ENCODE assay signal across 2 cellular contexts in the genomic region with DNA sequence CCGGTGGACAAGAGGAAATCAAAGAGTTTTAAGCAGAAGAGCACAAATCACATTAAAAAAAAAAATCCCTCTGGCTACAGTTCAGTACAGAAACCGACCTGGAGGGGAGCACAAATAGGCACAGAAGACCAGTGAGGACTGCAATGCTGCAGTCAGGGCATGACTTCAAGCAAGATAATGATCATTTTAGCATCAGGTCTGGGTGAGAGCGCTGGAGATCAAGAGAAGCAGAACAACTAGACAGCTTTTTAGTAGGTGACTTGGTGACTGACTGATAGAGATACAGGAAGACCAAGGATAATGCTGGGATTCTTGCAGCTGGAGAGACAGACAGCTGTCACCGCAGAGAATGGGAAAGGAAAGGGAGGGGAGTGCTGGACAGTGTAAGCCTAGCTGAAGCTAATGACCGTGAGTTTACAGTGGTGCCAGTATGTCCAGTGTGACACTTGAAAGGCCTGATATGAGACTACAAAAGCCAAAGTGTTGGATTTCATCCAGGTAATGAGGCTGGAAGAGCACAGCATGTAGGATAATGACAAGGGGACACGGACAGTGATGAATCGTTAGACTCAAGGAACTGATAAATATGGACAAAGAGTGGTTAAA.
TF ChIP-seq lines count a peak whose summit lies in the region.

No MANE protein-coding gene starts in this region.

TF ChIP-seq in K562, 482 proteins besides CTCF, POLR2A, EP300 and RAD21:
- no peak for TF ChIP-seq HNRNPK (IDR thresholded peaks at IDR 0.05; ENCODE audit: low read depth, low read length, poor library complexity, severe bottlenecking)
- TF ChIP-seq, protein P1, sequence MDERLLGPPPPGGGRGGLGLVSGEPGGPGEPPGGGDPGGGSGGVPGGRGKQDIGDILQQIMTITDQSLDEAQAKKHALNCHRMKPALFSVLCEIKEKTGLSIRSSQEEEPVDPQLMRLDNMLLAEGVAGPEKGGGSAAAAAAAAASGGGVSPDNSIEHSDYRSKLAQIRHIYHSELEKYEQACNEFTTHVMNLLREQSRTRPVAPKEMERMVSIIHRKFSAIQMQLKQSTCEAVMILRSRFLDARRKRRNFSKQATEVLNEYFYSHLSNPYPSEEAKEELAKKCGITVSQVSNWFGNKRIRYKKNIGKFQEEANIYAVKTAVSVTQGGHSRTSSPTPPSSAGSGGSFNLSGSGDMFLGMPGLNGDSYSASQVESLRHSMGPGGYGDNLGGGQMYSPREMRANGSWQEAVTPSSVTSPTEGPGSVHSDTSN (CRISPR knock-in tag; IDR thresholded peaks at IDR 0.05; ENCODE audit: low read depth): no peak
- TF ChIP-seq, protein P1 (tag; conservative IDR thresholded peaks at IDR 0.05; ENCODE audit: low read depth): peak; percentile 35
- no peak for TF ChIP-seq ZNF274 (IDR thresholded peaks at IDR 0.05; ENCODE audit: borderline replicate concordance, low read depth, low read length)
- no peak for TF ChIP-seq ZBTB17 (CRISPR knock-in tag; IDR thresholded peaks at IDR 0.05)
- TF ChIP-seq DIDO1 (tag; IDR thresholded peaks at IDR 0.05; ENCODE audit: low read depth): no peak
- no peak for TF ChIP-seq GATAD2A (IDR thresholded peaks at IDR 0.05)
- TF ChIP-seq TAF7 (tag; IDR thresholded peaks at IDR 0.05): no peak
- 0 out of 2 replicates have a peak, but pooled peaks have one; percentile 12 for TF ChIP-seq CTBP1 (IDR thresholded peaks at IDR 0.05; ENCODE audit: borderline replicate concordance)
- no peak for TF ChIP-seq TEAD1 (CRISPR knock-in tag; IDR thresholded peaks at IDR 0.05)
- no peak for TF ChIP-seq ETV1 (tag; conservative IDR thresholded peaks at IDR 0.05; ENCODE audit: low read depth)
- TF ChIP-seq, protein P2, sequence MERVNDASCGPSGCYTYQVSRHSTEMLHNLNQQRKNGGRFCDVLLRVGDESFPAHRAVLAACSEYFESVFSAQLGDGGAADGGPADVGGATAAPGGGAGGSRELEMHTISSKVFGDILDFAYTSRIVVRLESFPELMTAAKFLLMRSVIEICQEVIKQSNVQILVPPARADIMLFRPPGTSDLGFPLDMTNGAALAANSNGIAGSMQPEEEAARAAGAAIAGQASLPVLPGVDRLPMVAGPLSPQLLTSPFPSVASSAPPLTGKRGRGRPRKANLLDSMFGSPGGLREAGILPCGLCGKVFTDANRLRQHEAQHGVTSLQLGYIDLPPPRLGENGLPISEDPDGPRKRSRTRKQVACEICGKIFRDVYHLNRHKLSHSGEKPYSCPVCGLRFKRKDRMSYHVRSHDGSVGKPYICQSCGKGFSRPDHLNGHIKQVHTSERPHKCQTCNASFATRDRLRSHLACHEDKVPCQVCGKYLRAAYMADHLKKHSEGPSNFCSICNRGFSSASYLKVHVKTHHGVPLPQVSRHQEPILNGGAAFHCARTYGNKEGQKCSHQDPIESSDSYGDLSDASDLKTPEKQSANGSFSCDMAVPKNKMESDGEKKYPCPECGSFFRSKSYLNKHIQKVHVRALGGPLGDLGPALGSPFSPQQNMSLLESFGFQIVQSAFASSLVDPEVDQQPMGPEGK (CRISPR knock-in tag; IDR thresholded peaks at IDR 0.05; ENCODE audit: borderline replicate concordance): no peak
- TF ChIP-seq CBFA2T3 (IDR thresholded peaks at IDR 0.05): peak; percentile 32; the same call in 1 of the 2 replicates
- no peak for TF ChIP-seq CREM (IDR thresholded peaks at IDR 0.05; ENCODE audit: low read depth)
- no peak for TF ChIP-seq MYC (IDR thresholded peaks at IDR 0.05; ENCODE audit: low read depth, low read length)
- no peak for TF ChIP-seq MYC (CRISPR knock-in tag; IDR thresholded peaks at IDR 0.05; ENCODE audit: borderline replicate concordance, low read depth)
- no peak for TF ChIP-seq MCM7 (IDR thresholded peaks at IDR 0.05)
- no peak for TF ChIP-seq MYBL2 (IDR thresholded peaks at IDR 0.05; ENCODE audit: low read depth)
- TF ChIP-seq MYBL2 (CRISPR knock-in tag; IDR thresholded peaks at IDR 0.05; ENCODE audit: borderline replicate concordance): no peak
- no peak for TF ChIP-seq MTA1 (IDR thresholded peaks at IDR 0.05; ENCODE audit: borderline replicate concordance)
- peak; percentile 49 for TF ChIP-seq MEIS2 (IDR thresholded peaks at IDR 0.05; ENCODE audit: partially characterized antibody)
- TF ChIP-seq MAFF (IDR thresholded peaks at IDR 0.05; ENCODE audit: low read length): no peak
- TF ChIP-seq RBBP5 (IDR thresholded peaks at IDR 0.05; ENCODE audit: borderline replicate concordance, insufficient read depth, low read length, poor library complexity, severe bottlenecking): no peak
- TF ChIP-seq, protein P3, sequence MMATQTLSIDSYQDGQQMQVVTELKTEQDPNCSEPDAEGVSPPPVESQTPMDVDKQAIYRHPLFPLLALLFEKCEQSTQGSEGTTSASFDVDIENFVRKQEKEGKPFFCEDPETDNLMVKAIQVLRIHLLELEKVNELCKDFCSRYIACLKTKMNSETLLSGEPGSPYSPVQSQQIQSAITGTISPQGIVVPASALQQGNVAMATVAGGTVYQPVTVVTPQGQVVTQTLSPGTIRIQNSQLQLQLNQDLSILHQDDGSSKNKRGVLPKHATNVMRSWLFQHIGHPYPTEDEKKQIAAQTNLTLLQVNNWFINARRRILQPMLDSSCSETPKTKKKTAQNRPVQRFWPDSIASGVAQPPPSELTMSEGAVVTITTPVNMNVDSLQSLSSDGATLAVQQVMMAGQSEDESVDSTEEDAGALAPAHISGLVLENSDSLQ (IDR thresholded peaks at IDR 0.05): peak; percentile 60; the same call in 1 of the 2 replicates
- peak; percentile 28; the same call in 1 of the 2 replicates for TF ChIP-seq NFIC (IDR thresholded peaks at IDR 0.05)
TF ChIP-seq in K562: peak in this region for 6.

TF ChIP-seq in GM23338, 12 proteins besides CTCF, POLR2A, EP300 and RAD21:
- TF ChIP-seq NANOG (IDR thresholded peaks at IDR 0.05; ENCODE audit: borderline replicate concordance) (no peak), CREB1 (CRISPR knock-in tag; IDR thresholded peaks at IDR 0.05; ENCODE audit: low read depth) (no peak), EZH2phosphoT487 (IDR thresholded peaks at IDR 0.05; ENCODE audit: unreplicated experiment) (no peak), EZH2 (IDR thresholded peaks at IDR 0.05; ENCODE audit: low read depth, unreplicated experiment) (no peak), JUNB (IDR thresholded peaks at IDR 0.05; ENCODE audit: unreplicated experiment) (no peak), POLR2AphosphoS5 (IDR thresholded peaks at IDR 0.05; ENCODE audit: low read depth) (no peak)
- TF ChIP-seq, protein P4, sequence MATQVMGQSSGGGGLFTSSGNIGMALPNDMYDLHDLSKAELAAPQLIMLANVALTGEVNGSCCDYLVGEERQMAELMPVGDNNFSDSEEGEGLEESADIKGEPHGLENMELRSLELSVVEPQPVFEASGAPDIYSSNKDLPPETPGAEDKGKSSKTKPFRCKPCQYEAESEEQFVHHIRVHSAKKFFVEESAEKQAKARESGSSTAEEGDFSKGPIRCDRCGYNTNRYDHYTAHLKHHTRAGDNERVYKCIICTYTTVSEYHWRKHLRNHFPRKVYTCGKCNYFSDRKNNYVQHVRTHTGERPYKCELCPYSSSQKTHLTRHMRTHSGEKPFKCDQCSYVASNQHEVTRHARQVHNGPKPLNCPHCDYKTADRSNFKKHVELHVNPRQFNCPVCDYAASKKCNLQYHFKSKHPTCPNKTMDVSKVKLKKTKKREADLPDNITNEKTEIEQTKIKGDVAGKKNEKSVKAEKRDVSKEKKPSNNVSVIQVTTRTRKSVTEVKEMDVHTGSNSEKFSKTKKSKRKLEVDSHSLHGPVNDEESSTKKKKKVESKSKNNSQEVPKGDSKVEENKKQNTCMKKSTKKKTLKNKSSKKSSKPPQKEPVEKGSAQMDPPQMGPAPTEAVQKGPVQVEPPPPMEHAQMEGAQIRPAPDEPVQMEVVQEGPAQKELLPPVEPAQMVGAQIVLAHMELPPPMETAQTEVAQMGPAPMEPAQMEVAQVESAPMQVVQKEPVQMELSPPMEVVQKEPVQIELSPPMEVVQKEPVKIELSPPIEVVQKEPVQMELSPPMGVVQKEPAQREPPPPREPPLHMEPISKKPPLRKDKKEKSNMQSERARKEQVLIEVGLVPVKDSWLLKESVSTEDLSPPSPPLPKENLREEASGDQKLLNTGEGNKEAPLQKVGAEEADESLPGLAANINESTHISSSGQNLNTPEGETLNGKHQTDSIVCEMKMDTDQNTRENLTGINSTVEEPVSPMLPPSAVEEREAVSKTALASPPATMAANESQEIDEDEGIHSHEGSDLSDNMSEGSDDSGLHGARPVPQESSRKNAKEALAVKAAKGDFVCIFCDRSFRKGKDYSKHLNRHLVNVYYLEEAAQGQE (IDR thresholded peaks at IDR 0.05; ENCODE audit: unreplicated experiment): no peak
